25 cellular contexts compared by ENCODE assay signal in the genomic region with DNA sequence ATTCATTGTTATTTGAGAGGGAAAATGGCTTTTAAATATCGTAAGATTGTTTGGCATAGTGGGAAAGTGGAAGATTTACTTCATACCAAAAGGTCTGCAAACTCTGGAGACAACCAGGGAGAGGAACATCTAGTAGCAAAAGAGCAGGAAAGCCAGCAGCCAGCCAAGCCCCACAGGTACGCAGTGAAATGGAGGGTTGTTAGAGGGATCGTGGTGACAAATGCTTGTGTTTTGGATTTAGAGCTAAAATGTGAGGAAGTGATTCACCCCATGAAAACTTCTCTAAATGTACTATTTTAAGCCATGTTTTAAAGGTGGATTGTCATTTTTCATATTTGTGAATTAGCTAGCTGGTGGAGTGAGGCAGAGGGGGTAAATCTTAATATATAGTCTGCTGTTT.
DNase-seq lines count a peak whose midpoint lies in the region; ATAC-seq and TF ChIP-seq lines count a peak whose summit lies in the region.
"Had no signal": no experiment of that assay in that cellular context is flagged by ENCODE, and none has a peak within 500 bp of the region (broad histone marks: within the 10 kb centered on the region; RNA-seq: fewer than 3 reads in every experiment).

No MANE protein-coding gene starts in this region.

- H3K27ac ChIP-seq in SK-N-SH (ENCODE audit: low read depth in 2 of 2, low read length in 1 of 2) (peak overlapping the region; percentile 43 to 44; a peak in 3 of 4 replicates), smooth muscle cell (ENCODE audit: low read depth) (peak overlapping the region; percentile 38), H9 (ENCODE audit: insufficient read length, low read depth, low read length) (no peak overlapping the region)
- H3K27ac ChIP-seq: 22Rv1, coronary artery, neural progenitor cell, thyroid gland had no signal

- no peak overlapping the region for H3K4ac ChIP-seq in H9 (ENCODE audit: low read depth, low read length)

- no peak for TF ChIP-seq EP300 in SK-N-SH (IDR thresholded peaks at IDR 0.05; ENCODE audit: borderline replicate concordance in 1 of 2, low read depth in 1 of 2, low read length in 1 of 2)

- H3K23ac ChIP-seq in H9 (ENCODE audit: insufficient read length, low read depth, low read length): no peak overlapping the region

- H3K4me3 ChIP-seq in SK-N-SH (ENCODE audit: low read depth in 2 of 2, low read length in 1 of 2): no peak overlapping the region
- no peak overlapping the region for H3K4me3 ChIP-seq in smooth muscle cell
- H3K4me3 ChIP-seq: coronary artery, GM23338, mucosa of descending colon, neural progenitor cell, thyroid gland had no signal

- no peak overlapping the region for H3K56ac ChIP-seq in H9 (ENCODE audit: insufficient read length, low read depth, low read length)

- POLR2A ChIA-PET in activated CD4-positive, alpha-beta T cell treated with anti-CD3 and anti-CD28 coated beads for 36 hours (lab: Charles Lee): no interaction called here
- POLR2A ChIA-PET in SK-N-SH (lab: Yijun Ruan, JAX): no interaction called here

- H3K27ac Mint-ChIP-seq in activated CD4-positive, alpha-beta T cell treated with anti-CD3 and anti-CD28 coated beads for 36 hours: peak overlapping the region; percentile 24
- H3K27ac Mint-ChIP-seq in memory B cell (peak overlapping the region; percentile 56), H9 (no peak overlapping the region)
- H3K27ac Mint-ChIP-seq: activated CD4-positive, alpha-beta T cell treated with anti-CD3 and anti-CD28 coated beads, Interleukin-2, amount 10 ng/mL, durations not matched to agents 24 days and 14 days; activated naive CD8-positive, alpha-beta T cell treated with anti-CD3 and anti-CD28 coated beads for 36 hours; B cell; GM23338; neural progenitor cell; T-helper 17 cell had no signal

- no peaks in the 10 kb centered on the region for H3K9me2 ChIP-seq in SK-N-SH

- no peak for TF ChIP-seq CTCF in SK-N-SH (IDR thresholded peaks at IDR 0.05)
- no peak for TF ChIP-seq CTCF in smooth muscle cell (IDR thresholded peaks at IDR 0.05; ENCODE audit: borderline replicate concordance, insufficient read depth, poor library complexity, severe bottlenecking)
- no peak for TF ChIP-seq CTCF in H9 (conservative IDR thresholded peaks at IDR 0.05)

- no peak overlapping the region for H2AFZ ChIP-seq in SK-N-SH (ENCODE audit: low read depth)
- no peak overlapping the region for H2AFZ ChIP-seq in smooth muscle cell (ENCODE audit: low read depth)
- no peak overlapping the region for H2AFZ ChIP-seq in H9 (ENCODE audit: low read length)
- H2AFZ ChIP-seq: GM23338, neural progenitor cell had no signal

- H3K4me2 ChIP-seq in SK-N-SH (peak overlapping the region; percentile 42), smooth muscle cell (no peak overlapping the region), H9 (ENCODE audit: insufficient read depth, insufficient read length, low read length) (no peak overlapping the region)
- H3K4me2 ChIP-seq: GM23338, neural progenitor cell had no signal

- H2BK12ac ChIP-seq in H9 (ENCODE audit: insufficient read length, low read depth, low read length): no peak overlapping the region

- no peaks in the 10 kb centered on the region for H3K27me3 ChIP-seq in SK-N-SH (ENCODE audit: insufficient read depth)
- H3K27me3 ChIP-seq in smooth muscle cell (ENCODE audit: low read depth): no peaks in the 10 kb centered on the region
- no peaks in the 10 kb centered on the region for H3K27me3 ChIP-seq in H9 (ENCODE audit: insufficient read depth, low read length)
- H3K27me3 ChIP-seq: neural progenitor cell, thyroid gland had no signal

- intact Hi-C loops in activated CD4-positive, alpha-beta T cell treated with anti-CD3 and anti-CD28 coated beads for 36 hours (cut with DNase I, micrococcal nuclease): loop anchor here (5.0 to 10.0 kb wide), 4 partner anchors 127 to 1212 kb away; no protein-coding TSS in a partner anchor
- intact Hi-C loops in left colon (cut with DNase I, micrococcal nuclease): loop anchor here in 1 of 2 donors (5.0 kb wide), 1 partner anchor 1002 kb away; no protein-coding TSS in a partner anchor

- H3K9me3 ChIP-seq in SK-N-SH (no peaks in the 10 kb centered on the region), smooth muscle cell (replicated peaks; ENCODE audit: low read depth) (no peaks in the 10 kb centered on the region), H9 (ENCODE audit: control insufficient read depth, low read depth, low read length) (no peaks in the 10 kb centered on the region)
- H3K9me3 ChIP-seq: mucosa of descending colon, thyroid gland had no signal

- CTCF ChIA-PET in activated CD4-positive, alpha-beta T cell treated with anti-CD3 and anti-CD28 coated beads for 36 hours (lab: Charles Lee): interaction anchor here (0.7 to 1.4 kb wide), 4 partner anchors 8 to 1002 kb away, joined by 3 to 4 read pairs (median 3); no protein-coding TSS in a partner anchor
- CTCF ChIA-PET in SK-N-SH (lab: Yijun Ruan, JAX): interaction anchor here (0.6 to 2.3 kb wide), 3 partner anchors 110 to 1003 kb away, joined by 3 to 10 read pairs (median 3); no protein-coding TSS in a partner anchor

- no peak overlapping the region for H2AK5ac ChIP-seq in H9 (ENCODE audit: insufficient read length, low read length)

- H2BK5ac ChIP-seq in H9 (ENCODE audit: insufficient read length, low read length): no peak overlapping the region

- no peak for ATAC-seq in activated CD4-positive, alpha-beta T cell treated with anti-CD3 and anti-CD28 coated beads for 36 hours
- ATAC-seq in memory B cell (ENCODE audit: low read depth): no peak
- no peak for ATAC-seq in GM18909 (IDR thresholded peaks at IDR 0.05; ENCODE audit: poor library complexity, unreplicated experiment)
- no peak for ATAC-seq in left colon
- ATAC-seq: GM23338, mucosa of descending colon, T-helper 17 cell had no signal

- H4K20me1 ChIP-seq in SK-N-SH (ENCODE audit: insufficient read depth) (peaks cover 4% of the 10 kb centered on the region), smooth muscle cell (ENCODE audit: low read depth) (peaks cover 63% of the 10 kb centered on the region), H9 (ENCODE audit: control insufficient read depth, insufficient read depth, insufficient read length) (no peaks in the 10 kb centered on the region)

- TF ChIP-seq RAD21 in SK-N-SH (IDR thresholded peaks at IDR 0.05; ENCODE audit: low read length): no peak

- H3K18ac ChIP-seq in H9 (ENCODE audit: insufficient read length, low read depth, low read length): no peak overlapping the region

- H3K9me3 Mint-ChIP-seq in activated CD4-positive, alpha-beta T cell treated with anti-CD3 and anti-CD28 coated beads for 36 hours (ENCODE audit: low read depth): no peaks in the 10 kb centered on the region
- no peaks in the 10 kb centered on the region for H3K9me3 Mint-ChIP-seq in memory B cell
- no peaks in the 10 kb centered on the region for H3K9me3 Mint-ChIP-seq in H9
- H3K9me3 Mint-ChIP-seq: activated CD4-positive, alpha-beta T cell treated with anti-CD3 and anti-CD28 coated beads, Interleukin-2, amount 10 ng/mL, durations not matched to agents 24 days and 14 days; activated naive CD8-positive, alpha-beta T cell treated with anti-CD3 and anti-CD28 coated beads for 36 hours; GM23338; neural progenitor cell had no signal

- H3K4me3 Mint-ChIP-seq in activated CD4-positive, alpha-beta T cell treated with anti-CD3 and anti-CD28 coated beads for 36 hours: no peak overlapping the region
- no peak overlapping the region for H3K4me3 Mint-ChIP-seq in memory B cell
- H3K4me3 Mint-ChIP-seq in H9: no peak overlapping the region
- H3K4me3 Mint-ChIP-seq: activated CD4-positive, alpha-beta T cell treated with anti-CD3 and anti-CD28 coated beads, Interleukin-2, amount 10 ng/mL, durations not matched to agents 24 days and 14 days; activated naive CD8-positive, alpha-beta T cell treated with anti-CD3 and anti-CD28 coated beads for 36 hours; B cell; GM23338; neural progenitor cell; T-helper 17 cell had no signal

- H3K9ac ChIP-seq in SK-N-SH (no peak overlapping the region; the same call in 1 of the 2 replicates), smooth muscle cell (ENCODE audit: low read depth) (no peak overlapping the region), H9 (ENCODE audit: extremely low read depth, insufficient read length, low read length) (no peak overlapping the region)
- H3K9ac ChIP-seq: neural progenitor cell had no signal

- H3K36me3 Mint-ChIP-seq in activated CD4-positive, alpha-beta T cell treated with anti-CD3 and anti-CD28 coated beads for 36 hours (ENCODE audit: low read depth): no peaks in the 10 kb centered on the region
- H3K36me3 Mint-ChIP-seq in memory B cell (peaks cover 5% of the 10 kb centered on the region), H9 (ENCODE audit: insufficient read depth in 1 of 3, low read depth in 3 of 3) (no peaks in the 10 kb centered on the region; a peak in 1 of 7 replicates)
- H3K36me3 Mint-ChIP-seq: activated naive CD8-positive, alpha-beta T cell treated with anti-CD3 and anti-CD28 coated beads for 36 hours; neural progenitor cell had no signal

- H2BK20ac ChIP-seq in H9 (ENCODE audit: low read depth, low read length, poor library complexity, severe bottlenecking): no peak overlapping the region

- no peak overlapping the region for H4K5ac ChIP-seq in H9 (ENCODE audit: insufficient read length, low read depth, low read length)

- no peaks in the 10 kb centered on the region for H3K79me1 ChIP-seq in H9 (ENCODE audit: insufficient read depth, low read depth, low read length, poor library complexity, severe bottlenecking)

- H4K91ac ChIP-seq in H9 (ENCODE audit: insufficient read length, low read depth, low read length): no peak overlapping the region

- H3K79me2 ChIP-seq in SK-N-SH (ENCODE audit: insufficient read depth) (peaks cover 46% of the 10 kb centered on the region), smooth muscle cell (ENCODE audit: low read depth) (peaks cover 37% of the 10 kb centered on the region), H9 (ENCODE audit: insufficient read depth, low read length) (no peaks in the 10 kb centered on the region)

- no peaks in the 10 kb centered on the region for H3K27me3 Mint-ChIP-seq in activated CD4-positive, alpha-beta T cell treated with anti-CD3 and anti-CD28 coated beads for 36 hours
- H3K27me3 Mint-ChIP-seq in memory B cell (no peaks in the 10 kb centered on the region), H9 (ENCODE audit: low read depth) (no peaks in the 10 kb centered on the region)
- H3K27me3 Mint-ChIP-seq: activated CD4-positive, alpha-beta T cell treated with anti-CD3 and anti-CD28 coated beads, Interleukin-2, amount 10 ng/mL, durations not matched to agents 24 days and 14 days; activated naive CD8-positive, alpha-beta T cell treated with anti-CD3 and anti-CD28 coated beads for 36 hours; B cell; T-helper 17 cell had no signal

- H3K36me3 ChIP-seq in SK-N-SH (replicated peaks in 1 of 2; ENCODE audit: control insufficient read depth in 1 of 2, insufficient read depth in 2 of 2, low read length in 1 of 2): peaks cover 13 to 17% of the 10 kb centered on the region in 2 experiments
- H3K36me3 ChIP-seq in smooth muscle cell (ENCODE audit: low read depth): no peaks in the 10 kb centered on the region
- H3K36me3 ChIP-seq: neural progenitor cell, thyroid gland had no signal

- peaks cover 6% of the 10 kb centered on the region for H3K4me1 Mint-ChIP-seq in activated CD4-positive, alpha-beta T cell treated with anti-CD3 and anti-CD28 coated beads for 36 hours
- no peaks in the 10 kb centered on the region for H3K4me1 Mint-ChIP-seq in memory B cell
- peaks cover 0 to 2% of the 10 kb centered on the region in 2 experiments; a peak in 1 of 4 replicates for H3K4me1 Mint-ChIP-seq in H9
- H3K4me1 Mint-ChIP-seq: B cell, GM23338 had no signal

- DNase-seq in activated CD4-positive, alpha-beta T cell treated with anti-CD3 and anti-CD28 coated beads for 36 hours: no peak
- DNase-seq in activated CD4-positive, alpha-beta T cell treated with anti-CD3 and anti-CD28 coated beads, Interleukin-2, amount 50 U/mL, for 1 hour: no peak
- no peak for DNase-seq in SK-N-SH
- DNase-seq in memory B cell (ENCODE audit: low spot score in 2 of 2): no peak
- DNase-seq in smooth muscle cell (lab: John Stamatoyannopoulos, UW; ENCODE audit: unreplicated experiment): no peak
- no peak for DNase-seq in H9
- DNase-seq in left colon: no peak
- DNase-seq: activated CD4-positive, alpha-beta T cell treated with anti-CD3 and anti-CD28 coated beads, Interleukin-2, amount 10 ng/mL, durations not matched to agents 24 days and 14 days; activated naive CD8-positive, alpha-beta T cell treated with anti-CD3 and anti-CD28 coated beads for 36 hours; glutamatergic neuron; MM.1S; mucosa of descending colon; NCI-H1417 treated with DMSO at 0.1 percent for 48 hours; NK-92 treated with Interleukin-12 subunit alpha and Interleukin-12 subunit beta, amount 100 ng/mL, for 24 hours; small intestine; stimulated activated CD4-positive, alpha-beta T cell treated with anti-CD3 and anti-CD28 coated beads, Interleukin-4, amount 100 ng/mL, for 1 hour; stimulated activated naive CD4-positive, alpha-beta T cell treated with Interleukin-2 at 50 U/mL for 16 hours; T-helper 17 cell; thyroid gland had no signal

- H3K4me1 ChIP-seq in SK-N-SH (ENCODE audit: control insufficient read depth in 1 of 2, insufficient read depth in 2 of 2, low read depth in 1 of 2, low read length in 1 of 2) (peaks cover 4 to 16% of the 10 kb centered on the region in 2 experiments; a peak in 3 of 4 replicates), smooth muscle cell (ENCODE audit: low read depth) (no peaks in the 10 kb centered on the region), H9 (ENCODE audit: insufficient read depth, low read length) (no peaks in the 10 kb centered on the region)
- H3K4me1 ChIP-seq: neural progenitor cell, thyroid gland had no signal

- no peak overlapping the region for H2BK120ac ChIP-seq in H9 (ENCODE audit: low read depth, low read length, poor library complexity, severe bottlenecking)

- H2BK15ac ChIP-seq in H9 (ENCODE audit: low read depth, low read length): no peak overlapping the region

- H3K14ac ChIP-seq in H9 (ENCODE audit: insufficient read depth, low read length): no peak overlapping the region

- no peak overlapping the region for H4K8ac ChIP-seq in H9 (replicated peaks; ENCODE audit: insufficient read length, low read depth, low read length)

- H3F3A ChIP-seq in SK-N-SH (replicated peaks; ENCODE audit: insufficient read depth) (peaks cover 24% of the 10 kb centered on the region), smooth muscle cell (ENCODE audit: low read depth) (no peaks in the 10 kb centered on the region)

- no peak overlapping the region for H3T11ph ChIP-seq in H9 (ENCODE audit: low read length)

- 43% methylated on average over 3 of the region's 3 CpGs for WGBS in SK-N-SH (ENCODE audit: low lambda C conversion rate)
- 72% methylated on average over 3 of the region's 3 CpGs for WGBS in smooth muscle cell (ENCODE audit: low lambda C conversion rate)
- WGBS in H9 (ENCODE audit: extremely low coverage, insufficient read length, low lambda C conversion rate): no CpG with 5 or more reads among the region's 3 CpGs

- H3K23me2 ChIP-seq in H9 (ENCODE audit: insufficient read length, low read depth, low read length, poor library complexity, severe bottlenecking): no peaks in the 10 kb centered on the region

Comparison
In these comparisons a context has a peak if more than half of its experiments do, and no peak if none do; other contexts are left out.
1. H3K27ac Mint-ChIP-seq: peak in activated CD4-positive, alpha-beta T cell treated with anti-CD3 and anti-CD28 coated beads for 36 hours (single experiment) and memory B cell (single experiment); none in H9 (0 of 3).